Comparison of ENCODE assay signal across 8 cellular contexts in the genomic region with DNA sequence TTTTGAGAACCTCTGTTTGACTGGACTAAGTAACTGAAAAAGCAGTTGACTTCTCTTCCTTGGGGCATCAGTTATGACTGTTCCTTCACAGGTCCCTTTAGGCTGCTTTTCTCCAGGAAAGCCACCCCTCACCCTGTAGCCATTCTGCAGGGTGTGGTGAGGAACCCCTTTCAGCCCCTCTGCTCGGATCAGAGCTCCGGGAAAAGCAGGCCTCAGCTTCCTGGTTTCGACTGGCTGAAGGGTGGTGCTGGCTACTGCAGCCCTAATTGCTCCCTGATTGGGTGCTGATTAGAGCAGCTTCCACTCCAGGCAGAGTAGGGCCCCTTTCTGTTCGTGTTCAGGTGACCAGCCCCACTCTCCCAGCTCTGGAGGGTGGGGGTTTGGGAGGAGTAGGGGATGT. TPM values are rescaled to one million over a fixed set of nuclear protein-coding genes. Genes with fewer than 3 reads are reported as not detected.
DNase-seq lines count a peak whose midpoint lies in the region; ATAC-seq and TF ChIP-seq lines count a peak whose summit lies in the region.
"Not testable (repeated sequence)": the region's sequence is repeated elsewhere in the genome, so short reads cannot be mapped to it uniquely, and the experiment has no call there.
"Had no signal": no experiment of that assay in that cellular context is flagged by ENCODE, and none has a peak within 500 bp of the region (broad histone marks: within the 10 kb centered on the region; RNA-seq: fewer than 3 reads in every experiment).

No MANE protein-coding gene starts in this region.

- DNase-seq in AG04450 (ENCODE audit: low read depth, low spot score); left colon; mucosa of descending colon: not testable (repeated sequence)
- peak; percentile 51 for DNase-seq in activated CD4-positive, alpha-beta T cell treated with anti-CD3 and anti-CD28 coated beads, Interleukin-2, amount 10 ng/mL, durations not matched to agents 24 days and 14 days
- peak; percentile 45 for DNase-seq in endodermal cell
- peak; percentile 32 for DNase-seq in retina

- intact Hi-C loops in activated CD4-positive, alpha-beta T cell treated with anti-CD3 and anti-CD28 coated beads, Interleukin-2, amount 10 ng/mL, durations not matched to agents 24 days and 14 days (cut with micrococcal nuclease); left colon (cut with DNase I, micrococcal nuclease); mucosa of descending colon (cut with DNase I, micrococcal nuclease): not testable (repeated sequence)

- H3K9me3 Mint-ChIP-seq in activated CD4-positive, alpha-beta T cell treated with anti-CD3 and anti-CD28 coated beads, Interleukin-2, amount 10 ng/mL, durations not matched to agents 24 days and 14 days; endodermal cell: not testable (repeated sequence)

- not testable (repeated sequence) for H3K4me3 ChIP-seq in AG04450 (ENCODE audit: low read depth, low read length); endodermal cell (ENCODE audit: low read length); mucosa of descending colon

- CTCF ChIA-PET in AG04450 (lab: Charles Lee), result interaction anchor here (1.3 kb wide), 1 partner anchor 191 kb away, joined by 3 read pairs; no protein-coding TSS in a partner anchor

- H3K27me3 Mint-ChIP-seq in activated CD4-positive, alpha-beta T cell treated with anti-CD3 and anti-CD28 coated beads, Interleukin-2, amount 10 ng/mL, durations not matched to agents 24 days and 14 days; endodermal cell (ENCODE audit: insufficient read depth): not testable (repeated sequence)

- H3K36me3 ChIP-seq in endodermal cell (ENCODE audit: control insufficient read depth, insufficient read depth, low read length); mucosa of descending colon (ENCODE audit: low read depth): not testable (repeated sequence)

- POLR2A ChIA-PET in AG04450 (lab: Yijun Ruan, JAX), result not testable (repeated sequence)

- ATAC-seq in left colon, result peak; percentile 64
- peak; percentile 30 for ATAC-seq in mucosa of descending colon

- not testable (repeated sequence) for H3K9ac ChIP-seq in endodermal cell (ENCODE audit: extremely low read depth, low read length, poor library complexity, severe bottlenecking)

- not testable (repeated sequence) for H3K36me3 Mint-ChIP-seq in activated CD4-positive, alpha-beta T cell treated with anti-CD3 and anti-CD28 coated beads, Interleukin-2, amount 10 ng/mL, durations not matched to agents 24 days and 14 days (ENCODE audit: low read depth); endodermal cell (ENCODE audit: low read depth)

- 90% methylated on average over 3 of the region's 4 CpGs; no CpG with 5 or more reads in 1 of the 2 experiments for WGBS in endodermal cell (ENCODE audit: insufficient coverage in 1 of 2, insufficient read length in 1 of 2), 2 experiments

- H3K4me1 Mint-ChIP-seq in activated CD4-positive, alpha-beta T cell treated with anti-CD3 and anti-CD28 coated beads, Interleukin-2, amount 10 ng/mL, durations not matched to agents 24 days and 14 days; endodermal cell: not testable (repeated sequence)

- not testable (repeated sequence) for H3K4me3 Mint-ChIP-seq in activated CD4-positive, alpha-beta T cell treated with anti-CD3 and anti-CD28 coated beads, Interleukin-2, amount 10 ng/mL, durations not matched to agents 24 days and 14 days; endodermal cell

- not testable (repeated sequence) for H3K27ac Mint-ChIP-seq in activated CD4-positive, alpha-beta T cell treated with anti-CD3 and anti-CD28 coated beads, Interleukin-2, amount 10 ng/mL, durations not matched to agents 24 days and 14 days; endodermal cell

- peak overlapping the region; percentile 11 for H3K27ac ChIP-seq in AG04450 (ENCODE audit: low read depth, low read length)
- H3K27ac ChIP-seq in endodermal cell (ENCODE audit: low read depth, low read length), result not testable (repeated sequence)

- not testable (repeated sequence) for H3K27me3 ChIP-seq in AG04450 (ENCODE audit: control insufficient read depth, insufficient read depth, low read length); endodermal cell (ENCODE audit: control insufficient read depth, insufficient read depth, low read length, poor library complexity, severe bottlenecking)

- not testable (repeated sequence) for H3K4me1 ChIP-seq in endodermal cell (ENCODE audit: control insufficient read depth, insufficient read depth, low read length); mucosa of descending colon (ENCODE audit: low read depth)

- not testable (repeated sequence) for TF ChIP-seq CTCF in AG04450 (IDR thresholded peaks at IDR 0.05; ENCODE audit: low read depth, low read length); endodermal cell (conservative IDR thresholded peaks at IDR 0.05); mucosa of descending colon (IDR thresholded peaks at IDR 0.05)

- H3K9me3 ChIP-seq in AG04450 (ENCODE audit: control insufficient read depth, insufficient read depth, low read length); endodermal cell (ENCODE audit: control insufficient read depth, low read length); mucosa of descending colon: not testable (repeated sequence)

RNA-seq across cellular contexts. Expression of a gene that starts 36.8 kb away (rescaled TPM):
- 3.5 and 3.6 TPM in 2 replicates for polyA plus RNA-seq in AG04450 (2011; rRNA removed)
- polyA minus RNA-seq in AG04450 (2011; rRNA and poly(A)+ RNA removed), result 2.4 and 3.9 TPM in 2 replicates
- total RNA-seq in activated CD4-positive, alpha-beta T cell treated with anti-CD3 and anti-CD28 coated beads, Interleukin-2, amount 10 ng/mL, durations not matched to agents 24 days and 14 days, result 1.1 and 1.8 TPM in 2 replicates
- total RNA-seq in endodermal cell (10 to 100 TPM; 17.6 to 23.9 TPM), left colon (1 to 10 TPM; 1.5 to 8.5 TPM), mucosa of descending colon (1 to 10 TPM in 2 of 3 donors, under 1 TPM in 1; 0.58 to 2.3 (median 1.3) TPM)
- polyA plus RNA-seq in endodermal cell (2013, experiment 1 of 2), result 5.3 TPM
- polyA plus RNA-seq in endodermal cell (2013, experiment 2 of 2), result 2.2 TPM
- total RNA-seq: GM23248 had no signal
- polyA plus RNA-seq: CD14-positive monocyte had no signal

RNA-seq across cellular contexts. Expression of a gene that starts 36.9 kb away (rescaled TPM):
- polyA plus RNA-seq in AG04450 (2011; rRNA removed), result 15.3 and 19.3 TPM in 2 replicates
- polyA minus RNA-seq in AG04450 (2011; rRNA and poly(A)+ RNA removed), result 19.4 and 19.5 TPM in 2 replicates
- total RNA-seq in activated CD4-positive, alpha-beta T cell treated with anti-CD3 and anti-CD28 coated beads, Interleukin-2, amount 10 ng/mL, durations not matched to agents 24 days and 14 days, result 23.7 and 27.2 TPM in 2 replicates
- 10 to 100 TPM; 42.0 to 59.1 TPM for total RNA-seq in endodermal cell
- 26.1 TPM for polyA plus RNA-seq in endodermal cell (2013, experiment 1 of 2)
- 27.2 TPM for polyA plus RNA-seq in endodermal cell (2013, experiment 2 of 2)
- total RNA-seq in left colon, result 10 to 100 TPM; 32.2 to 48.0 TPM
- 10 to 100 TPM; 28.7 to 42.9 (median 33.1) TPM for total RNA-seq in mucosa of descending colon

RNA-seq across cellular contexts. Expression of a gene that starts 49.8 kb away (rescaled TPM):
- polyA plus RNA-seq in AG04450 (2011; rRNA removed), result 0.99 and 1.3 TPM in 2 replicates
- 1.1 TPM in 1 of 2 replicates, not detected in the other for polyA minus RNA-seq in AG04450 (2011; rRNA and poly(A)+ RNA removed)
- 0.76 and 0.96 TPM in 2 replicates for total RNA-seq in activated CD4-positive, alpha-beta T cell treated with anti-CD3 and anti-CD28 coated beads, Interleukin-2, amount 10 ng/mL, durations not matched to agents 24 days and 14 days
- 1 to 10 TPM; 4.1 to 6.5 TPM for total RNA-seq in endodermal cell
- 5.9 TPM for polyA plus RNA-seq in endodermal cell (2013, experiment 1 of 2)
- 6.5 TPM for polyA plus RNA-seq in endodermal cell (2013, experiment 2 of 2)
- 1 to 10 TPM in 1 of 2 donors, under 1 TPM in 1; 0.17 to 2.0 TPM for total RNA-seq in left colon
- total RNA-seq in mucosa of descending colon, result 1 to 10 TPM in 2 of 3 donors, under 1 TPM in 1; 0.92 to 3.6 (median 3.1) TPM
- polyA plus RNA-seq: CD14-positive monocyte, GM23248 had no signal
